ENCODE assay signal across 23 cellular contexts in the genomic region with DNA sequence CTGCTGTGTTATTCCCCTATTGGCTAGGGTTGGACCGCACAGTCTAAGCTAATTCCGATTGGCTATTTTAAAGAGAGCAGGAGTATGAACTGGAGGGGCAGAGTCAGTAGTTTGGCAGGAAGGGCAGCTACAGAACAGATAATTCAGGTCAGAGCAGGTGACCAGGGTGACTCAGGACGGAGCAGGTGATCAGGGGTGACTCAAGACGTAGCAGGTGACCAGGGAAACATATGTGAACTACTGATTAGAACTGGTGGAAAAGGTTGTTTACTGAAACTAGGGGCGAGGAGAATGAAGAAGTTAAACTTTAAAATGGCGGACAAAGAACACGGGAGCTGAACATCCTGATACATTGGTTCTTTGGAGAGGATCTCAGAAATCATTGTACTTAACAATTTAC.
DNase-seq lines count a peak whose midpoint lies in the region; ATAC-seq, FAIRE-seq and TF ChIP-seq lines count a peak whose summit lies in the region.
"Had no signal": no experiment of that assay in that cellular context is flagged by ENCODE, and none has a peak within 500 bp of the region (broad histone marks: within the 10 kb centered on the region; RNA-seq: fewer than 3 reads in every experiment).

No MANE protein-coding gene starts in this region.

- TF ChIP-seq CTCF in bronchial epithelial cell (IDR thresholded peaks at IDR 0.05; ENCODE audit: insufficient read depth, low read length, severe bottlenecking): no peak
- TF ChIP-seq CTCF in foreskin keratinocyte (conservative IDR thresholded peaks at IDR 0.05): no peak
- TF ChIP-seq CTCF in type B pancreatic cell (conservative IDR thresholded peaks at IDR 0.05): no peak

- ATAC-seq in foreskin keratinocyte: peak; percentile 41
- ATAC-seq: CD8-positive, alpha-beta T cell had no signal

- no peak overlapping the region for H3K4me3 ChIP-seq in bronchial epithelial cell (ENCODE audit: low read depth, low read length)
- H3K4me3 ChIP-seq: BLaER1, HAP-1 had no signal

- no peaks in the 10 kb centered on the region for H3K36me3 ChIP-seq in bronchial epithelial cell (ENCODE audit: control insufficient read depth, insufficient read depth, low read length)
- H3K36me3 ChIP-seq: BLaER1, HAP-1 had no signal

- no peak overlapping the region for H3K27ac ChIP-seq in foreskin keratinocyte
- H3K27ac ChIP-seq: 22Rv1, BLaER1, C4-2B had no signal

- H3K27me3 Mint-ChIP-seq in type B pancreatic cell: no peaks in the 10 kb centered on the region
- H3K27me3 Mint-ChIP-seq: B cell; CD4-positive, CD25-positive, alpha-beta regulatory T cell had no signal

- peak; percentile 57 for DNase-seq in DMS53 (lab: John Stamatoyannopoulos, UW)
- no peak for DNase-seq in DMS53 treated with DMSO at 0.1 percent for 48 hours (lab: John Stamatoyannopoulos, UW; ENCODE audit: unreplicated experiment)
- peak; percentile 3 for DNase-seq in bronchial epithelial cell (ENCODE audit: low read depth)
- peak in 1 of 2 donors; percentile 1 for DNase-seq in foreskin keratinocyte
- no peak for DNase-seq in cortex of kidney (lab: John Stamatoyannopoulos, UW)
- DNase-seq in type B pancreatic cell (ENCODE audit: extremely low spot score, unreplicated experiment): no peak
- no peak for DNase-seq in activated CD4-positive, alpha-beta T cell treated with anti-CD3 and anti-CD28 coated beads for 48 hours
- DNase-seq: Caco-2; CD4-positive, CD25-positive, alpha-beta regulatory T cell; CD8-positive, alpha-beta T cell; DMS153; DMS79 treated with DMSO at 0.1 percent for 48 hours; GF-D8; GOT3; HFFc6 had no signal

- H3K9me3 Mint-ChIP-seq in type B pancreatic cell: peaks cover 5% of the 10 kb centered on the region

- no peak for FAIRE-seq in bronchial epithelial cell (lab: Jason Lieb, UNC)
- FAIRE-seq: A204.1, GM12891, H54 had no signal

- no peaks in the 10 kb centered on the region for H3K4me1 ChIP-seq in foreskin keratinocyte
- H3K4me1 ChIP-seq: BLaER1, Caco-2, HAP-1 had no signal

- H3K4me3 Mint-ChIP-seq in type B pancreatic cell: no peak overlapping the region
- H3K4me3 Mint-ChIP-seq: B cell; CD4-positive, CD25-positive, alpha-beta regulatory T cell; CD8-positive, alpha-beta T cell; HFFc6 had no signal

- no peak overlapping the region for H3K27ac Mint-ChIP-seq in type B pancreatic cell
- H3K27ac Mint-ChIP-seq: B cell; CD8-positive, alpha-beta T cell; HFFc6 had no signal

- H3K4me1 Mint-ChIP-seq in type B pancreatic cell (ENCODE audit: unreplicated experiment): no peaks in the 10 kb centered on the region
- H3K4me1 Mint-ChIP-seq: B cell had no signal

- no peaks in the 10 kb centered on the region for H3K36me3 Mint-ChIP-seq in type B pancreatic cell

- no peaks in the 10 kb centered on the region for H3K27me3 ChIP-seq in bronchial epithelial cell (ENCODE audit: control insufficient read depth, insufficient read depth, low read length)
- H3K27me3 ChIP-seq in foreskin keratinocyte: no peaks in the 10 kb centered on the region
- H3K27me3 ChIP-seq: BLaER1 had no signal

Comparison
In these comparisons a context has a peak if more than half of its experiments do, and no peak if none do; other contexts are left out.
1. DNase-seq: peak in DMS53 (single experiment) and bronchial epithelial cell (single experiment); none in DMS53 treated with DMSO at 0.1 percent for 48 hours (single experiment), cortex of kidney (single experiment), type B pancreatic cell (single experiment) and activated CD4-positive, alpha-beta T cell treated with anti-CD3 and anti-CD28 coated beads for 48 hours (single experiment).